3 cellular contexts compared by ENCODE assay signal in the genomic region with DNA sequence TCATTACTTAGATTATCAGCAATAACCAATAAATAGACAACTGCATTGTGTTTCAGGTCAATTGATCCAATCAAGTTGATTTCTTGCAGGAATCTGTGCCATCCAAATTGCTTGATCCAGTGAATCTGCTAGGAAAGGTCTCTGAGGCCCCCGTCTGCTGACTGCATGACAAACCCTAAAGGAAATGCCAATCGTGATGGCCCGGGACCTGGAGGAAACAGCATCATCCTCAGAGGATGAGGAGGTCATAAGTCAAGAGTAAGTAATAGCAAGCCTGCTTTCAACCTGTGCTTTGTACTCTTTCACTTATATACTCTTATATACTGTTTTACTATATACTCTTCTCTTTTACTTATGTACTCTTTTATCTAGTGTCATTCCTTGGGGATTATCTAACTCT.
TF ChIP-seq lines count a peak whose summit lies in the region.

No MANE protein-coding gene starts in this region.

TF ChIP-seq in SK-N-SH, 30 proteins besides CTCF, POLR2A, EP300 and RAD21:
- no peak for TF ChIP-seq POLR2AphosphoS5 (IDR thresholded peaks at IDR 0.05; ENCODE audit: low read depth, low read length)
- no peak for TF ChIP-seq GATA2 (CRISPR knock-in tag; IDR thresholded peaks at IDR 0.05)
- no peak for TF ChIP-seq NFIC (IDR thresholded peaks at IDR 0.05; ENCODE audit: borderline replicate concordance)
- TF ChIP-seq GABPA (IDR thresholded peaks at IDR 0.05; ENCODE audit: low read depth) = no peak
- TF ChIP-seq USF1 (IDR thresholded peaks at IDR 0.05; ENCODE audit: borderline replicate concordance, low read depth) = no peak
- no peak for TF ChIP-seq JUND (IDR thresholded peaks at IDR 0.05)
- TF ChIP-seq USF2 (IDR thresholded peaks at IDR 0.05; ENCODE audit: borderline replicate concordance, low read depth, low read length) = no peak
- no peak for TF ChIP-seq FOSL2 (IDR thresholded peaks at IDR 0.05; ENCODE audit: borderline replicate concordance, low read depth)
- no peak for TF ChIP-seq YY1 (IDR thresholded peaks at IDR 0.05; ENCODE audit: low read depth)

TF ChIP-seq in SK-N-SH treated with all-trans-retinoic acid at 6 μM for 48 hours, 23 proteins besides CTCF, POLR2A, EP300 and RAD21:
- TF ChIP-seq CSDC2 (CRISPR knock-in tag; IDR thresholded peaks at IDR 0.05) = no peak
- TF ChIP-seq OSR1 (CRISPR knock-in tag; IDR thresholded peaks at IDR 0.05) = no peak
- TF ChIP-seq ZFP30 (CRISPR knock-in tag; IDR thresholded peaks at IDR 0.05) = no peak
- no peak for TF ChIP-seq ARNTL (CRISPR knock-in tag; IDR thresholded peaks at IDR 0.05; ENCODE audit: borderline replicate concordance, low read depth)
- TF ChIP-seq GLIS3 (CRISPR knock-in tag; IDR thresholded peaks at IDR 0.05) = no peak
- TF ChIP-seq ZNF8 (CRISPR knock-in tag; IDR thresholded peaks at IDR 0.05) = no peak
- TF ChIP-seq TOX (CRISPR knock-in tag; IDR thresholded peaks at IDR 0.05; ENCODE audit: borderline replicate concordance) = no peak
- no peak for TF ChIP-seq CSRNP3 (CRISPR knock-in tag; IDR thresholded peaks at IDR 0.05)
- no peak for TF ChIP-seq ZFP3 (CRISPR knock-in tag; IDR thresholded peaks at IDR 0.05)
- no peak for TF ChIP-seq ESRRG (CRISPR knock-in tag; IDR thresholded peaks at IDR 0.05)
- no peak for TF ChIP-seq CREB5 (CRISPR knock-in tag; IDR thresholded peaks at IDR 0.05; ENCODE audit: low read depth)
- no peak for TF ChIP-seq ZC3H10 (CRISPR knock-in tag; IDR thresholded peaks at IDR 0.05)

TF ChIP-seq in GM23338, 12 proteins besides CTCF, POLR2A, EP300 and RAD21:
- TF ChIP-seq EZH2 (IDR thresholded peaks at IDR 0.05; ENCODE audit: low read depth, unreplicated experiment) (no peak), EZH2phosphoT487 (IDR thresholded peaks at IDR 0.05; ENCODE audit: unreplicated experiment) (no peak), ZNF331 (CRISPR knock-in tag; IDR thresholded peaks at IDR 0.05; ENCODE audit: low read depth) (no peak), JUNB (IDR thresholded peaks at IDR 0.05; ENCODE audit: unreplicated experiment) (no peak), CREB1 (CRISPR knock-in tag; IDR thresholded peaks at IDR 0.05; ENCODE audit: low read depth) (no peak), POLR2AphosphoS5 (IDR thresholded peaks at IDR 0.05; ENCODE audit: low read depth) (no peak)
- TF ChIP-seq, protein P1, sequence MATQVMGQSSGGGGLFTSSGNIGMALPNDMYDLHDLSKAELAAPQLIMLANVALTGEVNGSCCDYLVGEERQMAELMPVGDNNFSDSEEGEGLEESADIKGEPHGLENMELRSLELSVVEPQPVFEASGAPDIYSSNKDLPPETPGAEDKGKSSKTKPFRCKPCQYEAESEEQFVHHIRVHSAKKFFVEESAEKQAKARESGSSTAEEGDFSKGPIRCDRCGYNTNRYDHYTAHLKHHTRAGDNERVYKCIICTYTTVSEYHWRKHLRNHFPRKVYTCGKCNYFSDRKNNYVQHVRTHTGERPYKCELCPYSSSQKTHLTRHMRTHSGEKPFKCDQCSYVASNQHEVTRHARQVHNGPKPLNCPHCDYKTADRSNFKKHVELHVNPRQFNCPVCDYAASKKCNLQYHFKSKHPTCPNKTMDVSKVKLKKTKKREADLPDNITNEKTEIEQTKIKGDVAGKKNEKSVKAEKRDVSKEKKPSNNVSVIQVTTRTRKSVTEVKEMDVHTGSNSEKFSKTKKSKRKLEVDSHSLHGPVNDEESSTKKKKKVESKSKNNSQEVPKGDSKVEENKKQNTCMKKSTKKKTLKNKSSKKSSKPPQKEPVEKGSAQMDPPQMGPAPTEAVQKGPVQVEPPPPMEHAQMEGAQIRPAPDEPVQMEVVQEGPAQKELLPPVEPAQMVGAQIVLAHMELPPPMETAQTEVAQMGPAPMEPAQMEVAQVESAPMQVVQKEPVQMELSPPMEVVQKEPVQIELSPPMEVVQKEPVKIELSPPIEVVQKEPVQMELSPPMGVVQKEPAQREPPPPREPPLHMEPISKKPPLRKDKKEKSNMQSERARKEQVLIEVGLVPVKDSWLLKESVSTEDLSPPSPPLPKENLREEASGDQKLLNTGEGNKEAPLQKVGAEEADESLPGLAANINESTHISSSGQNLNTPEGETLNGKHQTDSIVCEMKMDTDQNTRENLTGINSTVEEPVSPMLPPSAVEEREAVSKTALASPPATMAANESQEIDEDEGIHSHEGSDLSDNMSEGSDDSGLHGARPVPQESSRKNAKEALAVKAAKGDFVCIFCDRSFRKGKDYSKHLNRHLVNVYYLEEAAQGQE (IDR thresholded peaks at IDR 0.05; ENCODE audit: unreplicated experiment) = no peak
- TF ChIP-seq, protein P2, sequence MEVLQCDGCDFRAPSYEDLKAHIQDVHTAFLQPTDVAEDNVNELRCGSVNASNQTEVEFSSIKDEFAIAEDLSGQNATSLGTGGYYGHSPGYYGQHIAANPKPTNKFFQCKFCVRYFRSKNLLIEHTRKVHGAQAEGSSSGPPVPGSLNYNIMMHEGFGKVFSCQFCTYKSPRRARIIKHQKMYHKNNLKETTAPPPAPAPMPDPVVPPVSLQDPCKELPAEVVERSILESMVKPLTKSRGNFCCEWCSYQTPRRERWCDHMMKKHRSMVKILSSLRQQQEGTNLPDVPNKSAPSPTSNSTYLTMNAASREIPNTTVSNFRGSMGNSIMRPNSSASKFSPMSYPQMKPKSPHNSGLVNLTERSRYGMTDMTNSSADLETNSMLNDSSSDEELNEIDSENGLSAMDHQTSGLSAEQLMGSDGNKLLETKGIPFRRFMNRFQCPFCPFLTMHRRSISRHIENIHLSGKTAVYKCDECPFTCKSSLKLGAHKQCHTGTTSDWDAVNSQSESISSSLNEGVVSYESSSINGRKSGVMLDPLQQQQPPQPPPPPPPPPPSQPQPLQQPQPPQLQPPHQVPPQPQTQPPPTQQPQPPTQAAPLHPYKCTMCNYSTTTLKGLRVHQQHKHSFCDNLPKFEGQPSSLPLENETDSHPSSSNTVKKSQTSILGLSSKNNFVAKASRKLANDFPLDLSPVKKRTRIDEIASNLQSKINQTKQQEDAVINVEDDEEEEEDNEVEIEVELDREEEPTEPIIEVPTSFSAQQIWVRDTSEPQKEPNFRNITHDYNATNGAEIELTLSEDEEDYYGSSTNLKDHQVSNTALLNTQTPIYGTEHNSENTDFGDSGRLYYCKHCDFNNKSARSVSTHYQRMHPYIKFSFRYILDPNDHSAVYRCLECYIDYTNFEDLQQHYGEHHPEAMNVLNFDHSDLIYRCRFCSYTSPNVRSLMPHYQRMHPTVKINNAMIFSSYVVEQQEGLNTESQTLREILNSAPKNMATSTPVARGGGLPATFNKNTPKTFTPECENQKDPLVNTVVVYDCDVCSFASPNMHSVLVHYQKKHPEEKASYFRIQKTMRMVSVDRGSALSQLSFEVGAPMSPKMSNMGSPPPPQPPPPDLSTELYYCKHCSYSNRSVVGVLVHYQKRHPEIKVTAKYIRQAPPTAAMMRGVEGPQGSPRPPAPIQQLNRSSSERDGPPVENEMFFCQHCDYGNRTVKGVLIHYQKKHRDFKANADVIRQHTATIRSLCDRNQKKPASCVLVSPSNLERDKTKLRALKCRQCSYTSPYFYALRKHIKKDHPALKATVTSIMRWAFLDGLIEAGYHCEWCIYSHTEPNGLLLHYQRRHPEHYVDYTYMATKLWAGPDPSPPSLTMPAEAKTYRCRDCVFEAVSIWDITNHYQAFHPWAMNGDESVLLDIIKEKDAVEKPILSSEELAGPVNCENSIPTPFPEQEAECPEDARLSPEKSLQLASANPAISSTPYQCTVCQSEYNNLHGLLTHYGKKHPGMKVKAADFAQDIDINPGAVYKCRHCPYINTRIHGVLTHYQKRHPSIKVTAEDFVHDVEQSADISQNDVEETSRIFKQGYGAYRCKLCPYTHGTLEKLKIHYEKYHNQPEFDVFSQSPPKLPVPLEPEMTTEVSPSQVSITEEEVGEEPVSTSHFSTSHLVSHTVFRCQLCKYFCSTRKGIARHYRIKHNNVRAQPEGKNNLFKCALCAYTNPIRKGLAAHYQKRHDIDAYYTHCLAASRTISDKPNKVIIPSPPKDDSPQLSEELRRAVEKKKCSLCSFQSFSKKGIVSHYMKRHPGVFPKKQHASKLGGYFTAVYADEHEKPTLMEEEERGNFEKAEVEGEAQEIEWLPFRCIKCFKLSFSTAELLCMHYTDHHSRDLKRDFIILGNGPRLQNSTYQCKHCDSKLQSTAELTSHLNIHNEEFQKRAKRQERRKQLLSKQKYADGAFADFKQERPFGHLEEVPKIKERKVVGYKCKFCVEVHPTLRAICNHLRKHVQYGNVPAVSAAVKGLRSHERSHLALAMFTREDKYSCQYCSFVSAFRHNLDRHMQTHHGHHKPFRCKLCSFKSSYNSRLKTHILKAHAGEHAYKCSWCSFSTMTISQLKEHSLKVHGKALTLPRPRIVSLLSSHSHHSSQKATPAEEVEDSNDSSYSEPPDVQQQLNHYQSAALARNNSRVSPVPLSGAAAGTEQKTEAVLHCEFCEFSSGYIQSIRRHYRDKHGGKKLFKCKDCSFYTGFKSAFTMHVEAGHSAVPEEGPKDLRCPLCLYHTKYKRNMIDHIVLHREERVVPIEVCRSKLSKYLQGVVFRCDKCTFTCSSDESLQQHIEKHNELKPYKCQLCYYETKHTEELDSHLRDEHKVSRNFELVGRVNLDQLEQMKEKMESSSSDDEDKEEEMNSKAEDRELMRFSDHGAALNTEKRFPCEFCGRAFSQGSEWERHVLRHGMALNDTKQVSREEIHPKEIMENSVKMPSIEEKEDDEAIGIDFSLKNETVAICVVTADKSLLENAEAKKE (CRISPR knock-in tag; IDR thresholded peaks at IDR 0.05) = no peak
